ENCODE assay signal across 15 cellular contexts in the genomic region with DNA sequence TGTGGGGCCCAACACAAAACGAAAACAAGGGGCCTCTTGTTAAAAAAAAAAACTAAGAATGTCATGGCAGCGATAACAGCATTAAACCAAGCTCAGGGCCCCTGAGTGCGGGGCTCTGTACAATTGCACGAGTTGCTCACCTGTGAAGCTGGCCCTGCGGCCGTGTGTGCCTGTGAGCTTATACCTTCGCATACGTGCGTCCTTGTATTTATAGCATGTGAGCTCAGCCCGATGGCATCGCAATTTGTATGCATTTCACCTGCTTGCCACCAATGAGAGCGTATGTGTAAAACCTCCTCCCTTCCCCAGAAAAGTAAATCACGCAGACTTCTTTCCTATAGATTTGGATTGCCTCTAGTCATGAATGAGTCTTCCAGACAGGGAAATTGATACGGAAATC. TPM values are rescaled to one million over a fixed set of nuclear protein-coding genes. Genes with fewer than 3 reads are reported as not detected.
DNase-seq lines count a peak whose midpoint lies in the region; ATAC-seq and TF ChIP-seq lines count a peak whose summit lies in the region.
"Had no signal": no experiment of that assay in that cellular context is flagged by ENCODE, and none has a peak within 500 bp of the region (broad histone marks: within the 10 kb centered on the region; RNA-seq: fewer than 3 reads in every experiment).

No MANE protein-coding gene starts in this region.

- no peak overlapping the region for H4K8ac ChIP-seq in trophoblast cell (ENCODE audit: low read depth, low read length)

- POLR2A ChIA-PET in WTC11 (lab: Charles Lee) (interaction anchor here (0.6 to 0.9 kb wide), 2 partner anchors 41 to 52 kb away, joined by 3 to 4 read pairs; no protein-coding TSS in a partner anchor), GM10248 (lab: Yijun Ruan, JAX) (interaction anchor here (0.8 kb wide), 1 partner anchor 13 kb away, joined by 6 read pairs; no protein-coding TSS in a partner anchor)

- peak overlapping the region; percentile 88 for H3K27ac Mint-ChIP-seq in WTC11

- H3K9me3 ChIP-seq in Peyer's patch (no peaks in the 10 kb centered on the region), trophoblast cell (ENCODE audit: insufficient read depth, low read depth, low read length) (no peaks in the 10 kb centered on the region)

- H4K91ac ChIP-seq in trophoblast cell (ENCODE audit: low read depth, low read length), result no peak overlapping the region

- H3K79me2 ChIP-seq in trophoblast cell (ENCODE audit: control insufficient read depth, insufficient read depth, low read length, poor library complexity), result peaks cover 6% of the 10 kb centered on the region

- H3K9ac ChIP-seq in trophoblast cell (ENCODE audit: low read length), result no peak overlapping the region

- peak overlapping the region; percentile 82 for H3K4ac ChIP-seq in trophoblast cell (ENCODE audit: low read depth, low read length)

- no peaks in the 10 kb centered on the region for H3K27me3 Mint-ChIP-seq in WTC11 (ENCODE audit: low read depth)
- H3K27me3 Mint-ChIP-seq: CD4-positive, alpha-beta memory T cell had no signal

- no peak overlapping the region for H3K4me3 Mint-ChIP-seq in WTC11
- H3K4me3 Mint-ChIP-seq: CD4-positive, alpha-beta memory T cell had no signal

- ATAC-seq in WTC11 (no peak), GM18907 (IDR thresholded peaks at IDR 0.05; ENCODE audit: unreplicated experiment) (no peak)
- ATAC-seq: HCT116 had no signal

- CTCF ChIA-PET in WTC11 (lab: Charles Lee) (interaction anchor here (0.5 to 1.3 kb wide), 4 partner anchors 49 to 161 kb away, joined by 3 to 9 read pairs (median 5); a partner anchor contains a TSS), GM10248 (lab: Yijun Ruan, JAX) (interaction anchor here (1.1 to 1.6 kb wide), 4 partner anchors 9 to 44 kb away, joined by 3 to 8 read pairs (median 4); no protein-coding TSS in a partner anchor)

- H3K4me3 ChIP-seq in Peyer's patch, result no peak overlapping the region
- no peak overlapping the region for H3K4me3 ChIP-seq in trophoblast cell (ENCODE audit: low read depth, low read length)

- no peak overlapping the region for H3K14ac ChIP-seq in trophoblast cell (ENCODE audit: low read length)

- peaks cover 0 to 38% (median 11%) of the 10 kb centered on the region in 4 donors for H3K4me1 ChIP-seq in Peyer's patch
- H3K4me1 ChIP-seq in trophoblast cell (ENCODE audit: control insufficient read depth in 1 of 2, insufficient read depth in 2 of 2, low read length in 2 of 2), result peaks cover 8 to 11% of the 10 kb centered on the region in 2 experiments

- TF ChIP-seq CTCF in Peyer's patch (IDR thresholded peaks at IDR 0.05) (no peak), WTC11 (IDR thresholded peaks at IDR 0.05) (no peak), GM10248 (IDR thresholded peaks at IDR 0.05; ENCODE audit: control extremely low read depth, extremely low read depth, low read depth, missing control alignments) (no peak)

- no peaks in the 10 kb centered on the region for H3K79me1 ChIP-seq in trophoblast cell (ENCODE audit: low read length)

- H3K23ac ChIP-seq in trophoblast cell (ENCODE audit: low read length), result peak overlapping the region; percentile 91

- H2BK12ac ChIP-seq in trophoblast cell (ENCODE audit: low read length), result no peak overlapping the region

- H3K4me1 Mint-ChIP-seq in WTC11, result peaks cover 60% of the 10 kb centered on the region

- no peak overlapping the region for H2BK5ac ChIP-seq in trophoblast cell (ENCODE audit: low read depth, low read length, poor library complexity)

- no peaks in the 10 kb centered on the region for H3K9me3 Mint-ChIP-seq in WTC11

- TF ChIP-seq POLR2A in Peyer's patch (IDR thresholded peaks at IDR 0.05), result no peak

- H2BK120ac ChIP-seq in trophoblast cell (ENCODE audit: insufficient read depth, low read length, poor library complexity), result no peak overlapping the region

- peak in 2 of 3 donors; percentile 19 to 39 for DNase-seq in Peyer's patch
- no peak for DNase-seq in WTC11 (ENCODE audit: low spot score)
- peak; percentile 80 for DNase-seq in left kidney (ENCODE audit: low read depth, low spot score)
- DNase-seq in trophoblast cell, result no peak
- no peak for DNase-seq in GM10248 (ENCODE audit: extremely low spot score)
- no peak for DNase-seq in activated gamma-delta T cell treated with Interleukin-2 at 50 U/mL for 16 hours
- DNase-seq in NCI-H2227 (lab: John Stamatoyannopoulos, UW; ENCODE audit: unreplicated experiment), result no peak
- DNase-seq: CD4-positive, alpha-beta memory T cell; NCI-H1105 treated with DMSO at 0.1 percent for 48 hours; NCI-H1694 treated with DMSO at 0.1 percent for 48 hours; NCI-H526 treated with DMSO at 0.1 percent for 48 hours; SHP77 treated with DMSO at 0.1 percent for 48 hours had no signal

- no peak overlapping the region for H3K18ac ChIP-seq in trophoblast cell (ENCODE audit: low read length)

- H3K36me3 Mint-ChIP-seq in WTC11, result peaks cover 57% of the 10 kb centered on the region

- H3K27ac ChIP-seq in Peyer's patch, result no peak overlapping the region
- H3K27ac ChIP-seq in trophoblast cell (ENCODE audit: low read depth, low read length), result no peak overlapping the region

- H3K27me3 ChIP-seq in Peyer's patch (no peaks in the 10 kb centered on the region), trophoblast cell (ENCODE audit: insufficient read depth, low read length) (no peaks in the 10 kb centered on the region)

- no peak overlapping the region for H4K12ac ChIP-seq in trophoblast cell (ENCODE audit: low read depth, low read length)

- no peak overlapping the region for H2AK5ac ChIP-seq in trophoblast cell (ENCODE audit: low read length)

- no peak overlapping the region for H2AFZ ChIP-seq in trophoblast cell (ENCODE audit: insufficient read depth, low read length, poor library complexity)

- WGBS in trophoblast cell (ENCODE audit: extremely low coverage, insufficient coverage, insufficient read length), result no CpG with 5 or more reads among the region's 14 CpGs

- H3K36me3 ChIP-seq in Peyer's patch (peaks cover 0 to 46% (median 0%) of the 10 kb centered on the region in 3 donors), trophoblast cell (ENCODE audit: control insufficient read depth in 1 of 2, insufficient read depth in 2 of 2, low read length in 2 of 2) (peaks cover 30 to 38% of the 10 kb centered on the region in 2 experiments)

- no peak overlapping the region for H3K4me2 ChIP-seq in trophoblast cell (ENCODE audit: low read length)

TF ChIP-seq in WTC11, 78 proteins besides CTCF, POLR2A, EP300 and RAD21:
- TF ChIP-seq SOX15 (CRISPR knock-in tag; IDR thresholded peaks at IDR 0.05) (no peak), GRHL2 (CRISPR knock-in tag; IDR thresholded peaks at IDR 0.05; ENCODE audit: insufficient replicate concordance, severe bottlenecking) (no peak), TEAD1 (CRISPR knock-in tag; IDR thresholded peaks at IDR 0.05) (no peak)
- TF ChIP-seq, protein P1, sequence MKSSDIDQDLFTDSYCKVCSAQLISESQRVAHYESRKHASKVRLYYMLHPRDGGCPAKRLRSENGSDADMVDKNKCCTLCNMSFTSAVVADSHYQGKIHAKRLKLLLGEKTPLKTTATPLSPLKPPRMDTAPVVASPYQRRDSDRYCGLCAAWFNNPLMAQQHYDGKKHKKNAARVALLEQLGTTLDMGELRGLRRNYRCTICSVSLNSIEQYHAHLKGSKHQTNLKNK (CRISPR knock-in tag; IDR thresholded peaks at IDR 0.05), result no peak
- TF ChIP-seq, protein P2, sequence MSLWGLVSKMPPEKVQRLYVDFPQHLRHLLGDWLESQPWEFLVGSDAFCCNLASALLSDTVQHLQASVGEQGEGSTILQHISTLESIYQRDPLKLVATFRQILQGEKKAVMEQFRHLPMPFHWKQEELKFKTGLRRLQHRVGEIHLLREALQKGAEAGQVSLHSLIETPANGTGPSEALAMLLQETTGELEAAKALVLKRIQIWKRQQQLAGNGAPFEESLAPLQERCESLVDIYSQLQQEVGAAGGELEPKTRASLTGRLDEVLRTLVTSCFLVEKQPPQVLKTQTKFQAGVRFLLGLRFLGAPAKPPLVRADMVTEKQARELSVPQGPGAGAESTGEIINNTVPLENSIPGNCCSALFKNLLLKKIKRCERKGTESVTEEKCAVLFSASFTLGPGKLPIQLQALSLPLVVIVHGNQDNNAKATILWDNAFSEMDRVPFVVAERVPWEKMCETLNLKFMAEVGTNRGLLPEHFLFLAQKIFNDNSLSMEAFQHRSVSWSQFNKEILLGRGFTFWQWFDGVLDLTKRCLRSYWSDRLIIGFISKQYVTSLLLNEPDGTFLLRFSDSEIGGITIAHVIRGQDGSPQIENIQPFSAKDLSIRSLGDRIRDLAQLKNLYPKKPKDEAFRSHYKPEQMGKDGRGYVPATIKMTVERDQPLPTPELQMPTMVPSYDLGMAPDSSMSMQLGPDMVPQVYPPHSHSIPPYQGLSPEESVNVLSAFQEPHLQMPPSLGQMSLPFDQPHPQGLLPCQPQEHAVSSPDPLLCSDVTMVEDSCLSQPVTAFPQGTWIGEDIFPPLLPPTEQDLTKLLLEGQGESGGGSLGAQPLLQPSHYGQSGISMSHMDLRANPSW (CRISPR knock-in tag; conservative IDR thresholded peaks at IDR 0.05; ENCODE audit: low read depth), result no peak

RNA-seq across cellular contexts. Expression of a gene that starts 17.1 kb away (rescaled TPM):
- 100 to 1,000 TPM; 108 to 128 (median 116) TPM for total RNA-seq in Peyer's patch
- 309 to 416 TPM (median 343 TPM) in 3 replicates for total RNA-seq in WTC11 (2021)
- polyA plus RNA-seq in trophoblast cell (2013), result 145 and 148 TPM in 2 replicates

RNA-seq across cellular contexts. Expression of a gene that starts 40.5 kb away (rescaled TPM):
- total RNA-seq in Peyer's patch (1 to 10 TPM in 3 of 4 donors, not detected in 1; 1.6 to 8.3 (median 2.7) TPM), WTC11 (2021) (0.46 to 1.1 TPM (median 0.66 TPM) in 3 replicates)
- polyA plus RNA-seq in trophoblast cell (2013), result 0.07 and 0.11 TPM in 2 replicates
- total RNA-seq: RPMI7951 had no signal
- polyA plus RNA-seq: CD4-positive, alpha-beta memory T cell had no signal

RNA-seq across cellular contexts. Expression of a gene that starts 48.8 kb away (rescaled TPM):
- total RNA-seq in Peyer's patch, result 10 to 100 TPM; 53.5 to 97.4 (median 68.9) TPM
- 20.2 to 30.4 TPM (median 27.5 TPM) in 3 replicates for total RNA-seq in WTC11 (2021)
- polyA plus RNA-seq in trophoblast cell (2013), result 22.2 and 22.7 TPM in 2 replicates

RNA-seq across cellular contexts. Expression of a gene that starts 52.1 kb away (rescaled TPM):
- total RNA-seq in Peyer's patch (10 to 100 TPM; 12.4 to 45.2 (median 24.1) TPM), WTC11 (2021) (38.2 to 47.4 TPM (median 46.1 TPM) in 3 replicates)
- 17.6 TPM in 2 replicates for polyA plus RNA-seq in trophoblast cell (2013)

Comparison
In these comparisons a context has a peak if more than half of its experiments do, and no peak if none do; other contexts are left out.
1. DNase-seq: peak in Peyer's patch (2 of 3) and left kidney (single experiment); none in WTC11 (single experiment), trophoblast cell (0 of 2), GM10248 (single experiment), activated gamma-delta T cell treated with Interleukin-2 at 50 U/mL for 16 hours (single experiment) and NCI-H2227 (single experiment).